ENCODE assay signal across 1 cellular context in the genomic region with DNA sequence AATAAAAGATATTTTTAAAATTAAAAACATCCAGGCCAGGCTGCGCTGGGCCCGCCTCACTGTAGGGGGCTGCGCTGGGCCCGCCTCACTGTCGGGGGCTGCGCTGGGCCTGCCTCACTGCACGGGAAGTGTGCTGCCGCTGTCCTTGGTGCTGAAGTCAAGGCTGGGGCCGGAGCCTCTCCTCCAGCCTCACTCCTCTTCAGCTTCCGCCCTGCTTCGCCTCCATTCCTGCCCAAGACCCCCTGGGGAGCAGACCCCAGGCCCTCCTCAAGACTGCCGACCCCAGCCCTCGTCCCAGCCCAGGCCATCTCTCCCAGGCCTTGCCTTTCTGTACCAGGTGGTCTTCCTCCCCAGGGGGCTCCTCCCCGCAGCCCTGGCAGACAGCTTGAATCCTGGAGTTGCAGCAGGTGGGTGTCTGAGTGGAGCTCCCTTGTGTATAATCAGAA.
TF ChIP-seq lines count a peak whose summit lies in the region.

No MANE protein-coding gene starts in this region.

TF ChIP-seq in HepG2, 621 proteins besides CTCF, POLR2A, EP300 and RAD21 (continued from another document and continues in another):
- TF ChIP-seq, protein P1, sequence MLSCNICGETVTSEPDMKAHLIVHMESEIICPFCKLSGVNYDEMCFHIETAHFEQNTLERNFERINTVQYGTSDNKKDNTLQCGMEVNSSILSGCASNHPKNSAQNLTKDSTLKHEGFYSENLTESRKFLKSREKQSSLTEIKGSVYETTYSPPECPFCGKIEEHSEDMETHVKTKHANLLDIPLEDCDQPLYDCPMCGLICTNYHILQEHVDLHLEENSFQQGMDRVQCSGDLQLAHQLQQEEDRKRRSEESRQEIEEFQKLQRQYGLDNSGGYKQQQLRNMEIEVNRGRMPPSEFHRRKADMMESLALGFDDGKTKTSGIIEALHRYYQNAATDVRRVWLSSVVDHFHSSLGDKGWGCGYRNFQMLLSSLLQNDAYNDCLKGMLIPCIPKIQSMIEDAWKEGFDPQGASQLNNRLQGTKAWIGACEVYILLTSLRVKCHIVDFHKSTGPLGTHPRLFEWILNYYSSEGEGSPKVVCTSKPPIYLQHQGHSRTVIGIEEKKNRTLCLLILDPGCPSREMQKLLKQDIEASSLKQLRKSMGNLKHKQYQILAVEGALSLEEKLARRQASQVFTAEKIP (CRISPR knock-in tag; IDR thresholded peaks at IDR 0.05; ENCODE audit: borderline replicate concordance) = no peak
- TF ChIP-seq GATAD1 (CRISPR knock-in tag; IDR thresholded peaks at IDR 0.05) = peak; percentile 75
- TF ChIP-seq, protein P2, sequence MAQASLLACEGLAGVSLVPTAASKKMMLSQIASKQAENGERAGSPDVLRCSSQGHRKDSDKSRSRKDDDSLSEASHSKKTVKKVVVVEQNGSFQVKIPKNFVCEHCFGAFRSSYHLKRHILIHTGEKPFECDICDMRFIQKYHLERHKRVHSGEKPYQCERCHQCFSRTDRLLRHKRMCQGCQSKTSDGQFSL (CRISPR knock-in tag; IDR thresholded peaks at IDR 0.05) = 0 out of 2 replicates have a peak, but pooled peaks have one; percentile 46
- TF ChIP-seq MXD4 (CRISPR knock-in tag; IDR thresholded peaks at IDR 0.05) = peak; percentile 86; the same call in 1 of the 2 replicates
- TF ChIP-seq ZNF737 (CRISPR knock-in tag; IDR thresholded peaks at IDR 0.05; ENCODE audit: borderline replicate concordance) = 0 out of 2 replicates have a peak, but pooled peaks have one; percentile 70
- TF ChIP-seq ZFY (CRISPR knock-in tag; IDR thresholded peaks at IDR 0.05) = peak; percentile 60; the same call in 1 of the 2 replicates
- TF ChIP-seq RFX1 (IDR thresholded peaks at IDR 0.05) = no peak
- TF ChIP-seq SRSF1 (optimal IDR thresholded peaks at IDR 0.05; ENCODE audit: low read depth, low read length) = no peak
- TF ChIP-seq FOXA1 (IDR thresholded peaks at IDR 0.05) = no peak
- no peak for TF ChIP-seq FOXA1 (CRISPR knock-in tag; IDR thresholded peaks at IDR 0.05)
- TF ChIP-seq MEIS2 (CRISPR knock-in tag; IDR thresholded peaks at IDR 0.05) = peak; percentile 96; the same call in 1 of the 2 replicates
- TF ChIP-seq, protein P3, sequence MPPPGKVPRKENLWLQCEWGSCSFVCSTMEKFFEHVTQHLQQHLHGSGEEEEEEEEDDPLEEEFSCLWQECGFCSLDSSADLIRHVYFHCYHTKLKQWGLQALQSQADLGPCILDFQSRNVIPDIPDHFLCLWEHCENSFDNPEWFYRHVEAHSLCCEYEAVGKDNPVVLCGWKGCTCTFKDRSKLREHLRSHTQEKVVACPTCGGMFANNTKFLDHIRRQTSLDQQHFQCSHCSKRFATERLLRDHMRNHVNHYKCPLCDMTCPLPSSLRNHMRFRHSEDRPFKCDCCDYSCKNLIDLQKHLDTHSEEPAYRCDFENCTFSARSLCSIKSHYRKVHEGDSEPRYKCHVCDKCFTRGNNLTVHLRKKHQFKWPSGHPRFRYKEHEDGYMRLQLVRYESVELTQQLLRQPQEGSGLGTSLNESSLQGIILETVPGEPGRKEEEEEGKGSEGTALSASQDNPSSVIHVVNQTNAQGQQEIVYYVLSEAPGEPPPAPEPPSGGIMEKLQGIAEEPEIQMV (CRISPR knock-in tag; IDR thresholded peaks at IDR 0.05; ENCODE audit: low read depth) = 0 out of 2 replicates have a peak, but pooled peaks have one; percentile 27
- TF ChIP-seq ZNF350 (CRISPR knock-in tag; IDR thresholded peaks at IDR 0.05; ENCODE audit: borderline replicate concordance, low read depth) = peak; percentile 38; the same call in 1 of the 2 replicates
- TF ChIP-seq, protein P4, sequence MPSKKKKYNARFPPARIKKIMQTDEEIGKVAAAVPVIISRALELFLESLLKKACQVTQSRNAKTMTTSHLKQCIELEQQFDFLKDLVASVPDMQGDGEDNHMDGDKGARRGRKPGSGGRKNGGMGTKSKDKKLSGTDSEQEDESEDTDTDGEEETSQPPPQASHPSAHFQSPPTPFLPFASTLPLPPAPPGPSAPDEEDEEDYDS (CRISPR knock-in tag; IDR thresholded peaks at IDR 0.05) = peak; percentile 28; the same call in 1 of the 2 replicates
- no peak for TF ChIP-seq ASH2L (IDR thresholded peaks at IDR 0.05; ENCODE audit: insufficient read length, low read depth, low read length)
- peak; percentile 24; the same call in 1 of the 2 replicates for TF ChIP-seq JUND (CRISPR knock-in tag; IDR thresholded peaks at IDR 0.05)
- no peak for TF ChIP-seq TAF15 (IDR thresholded peaks at IDR 0.05; ENCODE audit: low read depth, low read length, poor library complexity, severe bottlenecking)
- peak; percentile 38; the same call in 1 of the 2 replicates for TF ChIP-seq SP5 (CRISPR knock-in tag; IDR thresholded peaks at IDR 0.05; ENCODE audit: borderline replicate concordance, low read depth)
- peak; percentile 93 for TF ChIP-seq KDM5B (CRISPR knock-in tag; IDR thresholded peaks at IDR 0.05; ENCODE audit: borderline replicate concordance)
- no peak; the same call in 1 of the 2 replicates for TF ChIP-seq ZNF746 (CRISPR knock-in tag; IDR thresholded peaks at IDR 0.05)
- TF ChIP-seq, protein P5, sequence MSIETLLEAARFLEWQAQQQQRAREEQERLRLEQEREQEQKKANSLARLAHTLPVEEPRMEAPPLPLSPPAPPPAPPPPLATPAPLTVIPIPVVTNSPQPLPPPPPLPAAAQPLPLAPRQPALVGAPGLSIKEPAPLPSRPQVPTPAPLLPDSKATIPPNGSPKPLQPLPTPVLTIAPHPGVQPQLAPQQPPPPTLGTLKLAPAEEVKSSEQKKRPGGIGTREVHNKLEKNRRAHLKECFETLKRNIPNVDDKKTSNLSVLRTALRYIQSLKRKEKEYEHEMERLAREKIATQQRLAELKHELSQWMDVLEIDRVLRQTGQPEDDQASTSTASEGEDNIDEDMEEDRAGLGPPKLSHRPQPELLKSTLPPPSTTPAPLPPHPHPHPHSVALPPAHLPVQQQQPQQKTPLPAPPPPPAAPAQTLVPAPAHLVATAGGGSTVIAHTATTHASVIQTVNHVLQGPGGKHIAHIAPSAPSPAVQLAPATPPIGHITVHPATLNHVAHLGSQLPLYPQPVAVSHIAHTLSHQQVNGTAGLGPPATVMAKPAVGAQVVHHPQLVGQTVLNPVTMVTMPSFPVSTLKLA (IDR thresholded peaks at IDR 0.05) = no peak
- TF ChIP-seq HOXA5 (CRISPR knock-in tag; IDR thresholded peaks at IDR 0.05) = peak; percentile 96
- peak; percentile 87; the same call in 1 of the 2 replicates for TF ChIP-seq MYNN (CRISPR knock-in tag; IDR thresholded peaks at IDR 0.05; ENCODE audit: low read depth)
- TF ChIP-seq, protein P6, sequence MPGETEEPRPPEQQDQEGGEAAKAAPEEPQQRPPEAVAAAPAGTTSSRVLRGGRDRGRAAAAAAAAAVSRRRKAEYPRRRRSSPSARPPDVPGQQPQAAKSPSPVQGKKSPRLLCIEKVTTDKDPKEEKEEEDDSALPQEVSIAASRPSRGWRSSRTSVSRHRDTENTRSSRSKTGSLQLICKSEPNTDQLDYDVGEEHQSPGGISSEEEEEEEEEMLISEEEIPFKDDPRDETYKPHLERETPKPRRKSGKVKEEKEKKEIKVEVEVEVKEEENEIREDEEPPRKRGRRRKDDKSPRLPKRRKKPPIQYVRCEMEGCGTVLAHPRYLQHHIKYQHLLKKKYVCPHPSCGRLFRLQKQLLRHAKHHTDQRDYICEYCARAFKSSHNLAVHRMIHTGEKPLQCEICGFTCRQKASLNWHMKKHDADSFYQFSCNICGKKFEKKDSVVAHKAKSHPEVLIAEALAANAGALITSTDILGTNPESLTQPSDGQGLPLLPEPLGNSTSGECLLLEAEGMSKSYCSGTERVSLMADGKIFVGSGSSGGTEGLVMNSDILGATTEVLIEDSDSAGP (CRISPR knock-in tag; IDR thresholded peaks at IDR 0.05; ENCODE audit: borderline replicate concordance) = no peak
- TF ChIP-seq ZNF317 (CRISPR knock-in tag; IDR thresholded peaks at IDR 0.05) = peak; percentile 72; the same call in 1 of the 2 replicates
- TF ChIP-seq ZNF121 (CRISPR knock-in tag; IDR thresholded peaks at IDR 0.05) = no peak
- no peak for TF ChIP-seq CREB1 (IDR thresholded peaks at IDR 0.05)
- no peak for TF ChIP-seq CREB1 (CRISPR knock-in tag; IDR thresholded peaks at IDR 0.05)
- TF ChIP-seq PAWR (CRISPR knock-in tag; IDR thresholded peaks at IDR 0.05; ENCODE audit: borderline replicate concordance) = no peak
- TF ChIP-seq REPIN1 (CRISPR knock-in tag; IDR thresholded peaks at IDR 0.05; ENCODE audit: borderline replicate concordance, low read depth) = no peak
- TF ChIP-seq SATB2 (CRISPR knock-in tag; IDR thresholded peaks at IDR 0.05) = peak; percentile 94
- no peak for TF ChIP-seq ZNF775 (CRISPR knock-in tag; IDR thresholded peaks at IDR 0.05; ENCODE audit: borderline replicate concordance)
- no peak for TF ChIP-seq YY1 (IDR thresholded peaks at IDR 0.05; ENCODE audit: insufficient read depth, insufficient replicate concordance, low read depth, low read length)
- TF ChIP-seq ZNF780A (CRISPR knock-in tag; IDR thresholded peaks at IDR 0.05) = peak; percentile 67; the same call in 1 of the 2 replicates
- TF ChIP-seq ZNF782 (CRISPR knock-in tag; IDR thresholded peaks at IDR 0.05; ENCODE audit: borderline replicate concordance) = 0 out of 2 replicates have a peak, but pooled peaks have one; percentile 78
- TF ChIP-seq ZNF678 (CRISPR knock-in tag; IDR thresholded peaks at IDR 0.05) = peak; percentile 84; the same call in 1 of the 2 replicates
- TF ChIP-seq XRCC5 (optimal IDR thresholded peaks at IDR 0.05; ENCODE audit: low read length) = peak; percentile 61
- TF ChIP-seq SRF (IDR thresholded peaks at IDR 0.05; ENCODE audit: low read depth, low read length) = no peak
- TF ChIP-seq, protein P7, sequence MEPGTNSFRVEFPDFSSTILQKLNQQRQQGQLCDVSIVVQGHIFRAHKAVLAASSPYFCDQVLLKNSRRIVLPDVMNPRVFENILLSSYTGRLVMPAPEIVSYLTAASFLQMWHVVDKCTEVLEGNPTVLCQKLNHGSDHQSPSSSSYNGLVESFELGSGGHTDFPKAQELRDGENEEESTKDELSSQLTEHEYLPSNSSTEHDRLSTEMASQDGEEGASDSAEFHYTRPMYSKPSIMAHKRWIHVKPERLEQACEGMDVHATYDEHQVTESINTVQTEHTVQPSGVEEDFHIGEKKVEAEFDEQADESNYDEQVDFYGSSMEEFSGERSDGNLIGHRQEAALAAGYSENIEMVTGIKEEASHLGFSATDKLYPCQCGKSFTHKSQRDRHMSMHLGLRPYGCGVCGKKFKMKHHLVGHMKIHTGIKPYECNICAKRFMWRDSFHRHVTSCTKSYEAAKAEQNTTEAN (CRISPR knock-in tag; conservative IDR thresholded peaks at IDR 0.05) = peak; percentile 88; the same call in 1 of the 2 replicates
- TF ChIP-seq ZFP36L2 (CRISPR knock-in tag; IDR thresholded peaks at IDR 0.05) = peak; percentile 98
- TF ChIP-seq, protein P8, sequence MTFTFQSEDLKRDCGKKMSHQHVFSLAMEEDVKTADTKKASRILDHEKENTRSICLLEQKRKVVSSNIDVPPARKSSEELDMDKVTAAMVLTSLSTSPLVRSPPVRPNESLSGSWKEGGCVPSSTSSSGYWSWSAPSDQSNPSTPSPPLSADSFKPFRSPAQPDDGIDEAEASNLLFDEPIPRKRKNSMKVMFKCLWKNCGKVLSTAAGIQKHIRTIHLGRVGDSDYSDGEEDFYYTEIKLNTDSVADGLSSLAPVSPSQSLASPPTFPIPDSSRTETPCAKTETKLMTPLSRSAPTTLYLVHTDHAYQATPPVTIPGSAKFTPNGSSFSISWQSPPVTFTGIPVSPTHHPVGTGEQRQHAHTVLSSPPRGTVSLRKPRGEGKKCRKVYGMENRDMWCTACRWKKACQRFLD (CRISPR knock-in tag; IDR thresholded peaks at IDR 0.05; ENCODE audit: borderline replicate concordance) = peak; percentile 74; the same call in 1 of the 2 replicates
- TF ChIP-seq, protein P9, sequence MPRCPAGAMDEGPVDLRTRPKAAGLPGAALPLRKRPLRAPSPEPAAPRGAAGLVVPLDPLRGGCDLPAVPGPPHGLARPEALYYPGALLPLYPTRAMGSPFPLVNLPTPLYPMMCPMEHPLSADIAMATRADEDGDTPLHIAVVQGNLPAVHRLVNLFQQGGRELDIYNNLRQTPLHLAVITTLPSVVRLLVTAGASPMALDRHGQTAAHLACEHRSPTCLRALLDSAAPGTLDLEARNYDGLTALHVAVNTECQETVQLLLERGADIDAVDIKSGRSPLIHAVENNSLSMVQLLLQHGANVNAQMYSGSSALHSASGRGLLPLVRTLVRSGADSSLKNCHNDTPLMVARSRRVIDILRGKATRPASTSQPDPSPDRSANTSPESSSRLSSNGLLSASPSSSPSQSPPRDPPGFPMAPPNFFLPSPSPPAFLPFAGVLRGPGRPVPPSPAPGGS (CRISPR knock-in tag; IDR thresholded peaks at IDR 0.05) = peak; percentile 71; the same call in 1 of the 2 replicates
- TF ChIP-seq KDM2A (CRISPR knock-in tag; IDR thresholded peaks at IDR 0.05; ENCODE audit: borderline replicate concordance, low read depth) = peak; percentile 80; the same call in 1 of the 2 replicates
- TF ChIP-seq, protein P10, sequence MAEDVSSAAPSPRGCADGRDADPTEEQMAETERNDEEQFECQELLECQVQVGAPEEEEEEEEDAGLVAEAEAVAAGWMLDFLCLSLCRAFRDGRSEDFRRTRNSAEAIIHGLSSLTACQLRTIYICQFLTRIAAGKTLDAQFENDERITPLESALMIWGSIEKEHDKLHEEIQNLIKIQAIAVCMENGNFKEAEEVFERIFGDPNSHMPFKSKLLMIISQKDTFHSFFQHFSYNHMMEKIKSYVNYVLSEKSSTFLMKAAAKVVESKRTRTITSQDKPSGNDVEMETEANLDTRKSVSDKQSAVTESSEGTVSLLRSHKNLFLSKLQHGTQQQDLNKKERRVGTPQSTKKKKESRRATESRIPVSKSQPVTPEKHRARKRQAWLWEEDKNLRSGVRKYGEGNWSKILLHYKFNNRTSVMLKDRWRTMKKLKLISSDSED (CRISPR knock-in tag; IDR thresholded peaks at IDR 0.05) = 0 out of 2 replicates have a peak, but pooled peaks have one; percentile 23
- TF ChIP-seq, protein P11, sequence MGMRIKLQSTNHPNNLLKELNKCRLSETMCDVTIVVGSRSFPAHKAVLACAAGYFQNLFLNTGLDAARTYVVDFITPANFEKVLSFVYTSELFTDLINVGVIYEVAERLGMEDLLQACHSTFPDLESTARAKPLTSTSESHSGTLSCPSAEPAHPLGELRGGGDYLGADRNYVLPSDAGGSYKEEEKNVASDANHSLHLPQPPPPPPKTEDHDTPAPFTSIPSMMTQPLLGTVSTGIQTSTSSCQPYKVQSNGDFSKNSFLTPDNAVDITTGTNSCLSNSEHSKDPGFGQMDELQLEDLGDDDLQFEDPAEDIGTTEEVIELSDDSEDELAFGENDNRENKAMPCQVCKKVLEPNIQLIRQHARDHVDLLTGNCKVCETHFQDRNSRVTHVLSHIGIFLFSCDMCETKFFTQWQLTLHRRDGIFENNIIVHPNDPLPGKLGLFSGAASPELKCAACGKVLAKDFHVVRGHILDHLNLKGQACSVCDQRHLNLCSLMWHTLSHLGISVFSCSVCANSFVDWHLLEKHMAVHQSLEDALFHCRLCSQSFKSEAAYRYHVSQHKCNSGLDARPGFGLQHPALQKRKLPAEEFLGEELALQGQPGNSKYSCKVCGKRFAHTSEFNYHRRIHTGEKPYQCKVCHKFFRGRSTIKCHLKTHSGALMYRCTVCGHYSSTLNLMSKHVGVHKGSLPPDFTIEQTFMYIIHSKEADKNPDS (CRISPR knock-in tag; IDR thresholded peaks at IDR 0.05) = no peak
- TF ChIP-seq, protein P12, sequence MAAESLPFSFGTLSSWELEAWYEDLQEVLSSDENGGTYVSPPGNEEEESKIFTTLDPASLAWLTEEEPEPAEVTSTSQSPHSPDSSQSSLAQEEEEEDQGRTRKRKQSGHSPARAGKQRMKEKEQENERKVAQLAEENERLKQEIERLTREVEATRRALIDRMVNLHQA (CRISPR knock-in tag; IDR thresholded peaks at IDR 0.05) = no peak
- no peak for TF ChIP-seq ZNF577 (CRISPR knock-in tag; IDR thresholded peaks at IDR 0.05; ENCODE audit: borderline replicate concordance, low read depth)
